In the genomic region with DNA sequence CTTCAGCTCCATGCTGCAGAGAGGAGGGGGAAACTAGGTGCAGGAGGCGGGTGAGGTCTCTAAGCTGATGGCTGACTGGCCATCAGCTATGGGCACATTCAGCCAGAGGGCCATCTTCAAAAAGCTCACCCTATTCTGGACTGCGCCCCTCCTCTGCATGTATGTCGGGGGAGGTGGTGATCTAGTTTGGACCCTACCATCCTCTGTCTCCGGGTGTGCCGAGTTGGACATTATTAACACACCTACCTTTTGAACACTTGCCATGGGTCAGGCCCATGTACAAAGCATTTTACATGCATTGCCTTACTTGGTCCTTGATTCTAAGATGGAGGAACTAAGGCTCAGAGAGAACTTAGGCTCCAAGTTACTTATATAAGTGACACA, we compare ENCODE assay signal across 8 cellular contexts. TPM values are rescaled to one million over a fixed set of nuclear protein-coding genes. Genes with fewer than 3 reads are reported as not detected.
DNase-seq lines count a peak whose midpoint lies in the region; FAIRE-seq and TF ChIP-seq lines count a peak whose summit lies in the region.

No MANE protein-coding gene starts in this region.

- H3K27ac ChIP-seq in CD4-positive, alpha-beta memory T cell (ENCODE audit: low read depth, low read length), result peak overlapping the region; percentile 93
- H3K27ac ChIP-seq in OCI-LY3 (ENCODE audit: low read length) (no peak overlapping the region), H1 (ENCODE audit: low read depth, low read length) (no peak overlapping the region), osteoblast (ENCODE audit: low read depth, low read length) (peak overlapping the region; percentile 80)

- no peaks in the 10 kb centered on the region for H3K27me3 ChIP-seq in CD4-positive, alpha-beta memory T cell (ENCODE audit: insufficient read depth, low read length)
- no peaks in the 10 kb centered on the region for H3K27me3 ChIP-seq in OCI-LY3 (ENCODE audit: low read depth, low read length)
- H3K27me3 ChIP-seq in H1 (replicated peaks in 1 of 4; ENCODE audit: control insufficient read depth in 3 of 4, extremely low read depth in 1 of 4, insufficient read depth in 3 of 4, low read length in 3 of 4), result no peaks in the 10 kb centered on the region
- H3K27me3 ChIP-seq in osteoblast (ENCODE audit: insufficient read depth, low read length), result no peaks in the 10 kb centered on the region

- H3K4ac ChIP-seq in H1 (replicated peaks; ENCODE audit: insufficient read length, low read depth, low read length), result no peak overlapping the region

- peak overlapping the region; percentile 32; the same call in 1 of the 2 replicates for H2BK5ac ChIP-seq in H1 (ENCODE audit: low read depth, low read length)

- H3K27me3 Mint-ChIP-seq in CD4-positive, alpha-beta memory T cell, result no peaks in the 10 kb centered on the region

- no peak for DNase-seq in CD4-positive, alpha-beta memory T cell
- DNase-seq in H1 (ENCODE audit: low read depth in 1 of 2, low spot score in 2 of 2) (no peak), osteoblast (ENCODE audit: insufficient read length, low spot score, missing footprints) (peak; percentile 77), posterior cingulate gyrus (no peak), GM10248 (ENCODE audit: extremely low spot score) (no peak)
- DNase-seq in NK-92 treated with Interleukin-12 subunit alpha and Interleukin-12 subunit beta, amount 100 ng/mL, for 24 hours (lab: John Stamatoyannopoulos, UW), result no peak
- no peak for DNase-seq in stimulated activated CD4-positive, alpha-beta T cell treated with anti-CD3 and anti-CD28 coated beads, Interleukin-4, amount 100 ng/mL, for 4 hours

- H3K9ac ChIP-seq in OCI-LY3 (ENCODE audit: low read length) (peak overlapping the region; percentile 100), H1 (replicated peaks in 1 of 4; ENCODE audit: extremely low read depth in 1 of 4, low read depth in 3 of 4, low read length in 3 of 4) (peak overlapping the region in 2 of 4 experiments; percentile 77 to 80; a peak in 4 of 7 replicates)

- H3K4me2 ChIP-seq in OCI-LY3 (ENCODE audit: low read length) (peak overlapping the region; percentile 98), H1 (ENCODE audit: insufficient read depth in 1 of 2, low read depth in 2 of 2, low read length in 2 of 2) (peak overlapping the region; percentile 79 to 95), osteoblast (ENCODE audit: insufficient read depth, low read length) (peak overlapping the region; percentile 96)

- H3K14ac ChIP-seq in H1 (ENCODE audit: insufficient read length), result no peak overlapping the region

- H3K36me3 Mint-ChIP-seq in CD4-positive, alpha-beta memory T cell, result peaks cover 10 to 49% of the 10 kb centered on the region in 2 donors

- TF ChIP-seq CTCF in OCI-LY3 (IDR thresholded peaks at IDR 0.05; ENCODE audit: low read depth, low read length) (no peak), H1 (IDR thresholded peaks at IDR 0.05; ENCODE audit: control extremely low read depth in 1 of 3, insufficient read depth in 1 of 3, low read depth in 1 of 3, low read length in 3 of 3) (no peak), osteoblast (IDR thresholded peaks at IDR 0.05; ENCODE audit: extremely low read depth, low read depth, low read length) (no peak), GM10248 (IDR thresholded peaks at IDR 0.05; ENCODE audit: control extremely low read depth, extremely low read depth, low read depth, missing control alignments) (no peak)

- intact Hi-C loops in CD4-positive, alpha-beta memory T cell (cut with micrococcal nuclease), result loop anchor here (2.0 to 10.0 kb wide), 2 partner anchors 80 to 228 kb away; a partner anchor contains a TSS
- intact Hi-C loops in posterior cingulate gyrus (cut with DNase I), result no loop called here

- TF ChIP-seq POLR2A in H1 (IDR thresholded peaks at IDR 0.05; ENCODE audit: control extremely low read depth in 1 of 2, low read depth in 2 of 2, low read length in 2 of 2), result no peak

- peak overlapping the region; percentile 9; the same call in 1 of the 2 replicates for H2BK15ac ChIP-seq in H1 (ENCODE audit: low read length)

- H3K79me2 ChIP-seq in OCI-LY3 (ENCODE audit: low read length) (peaks cover 24% of the 10 kb centered on the region), H1 (ENCODE audit: control insufficient read depth in 1 of 2, insufficient read depth in 2 of 2, low read length in 2 of 2) (peaks cover 0 to 24% of the 10 kb centered on the region in 2 experiments; a peak in 2 of 4 replicates), osteoblast (ENCODE audit: insufficient read depth, low read length) (peaks cover 54% of the 10 kb centered on the region)

- H2BK12ac ChIP-seq in H1 (ENCODE audit: low read depth, low read length), result 0 out of 2 replicates have a peak overlapping the region, but pooled peaks have one; percentile 35

- peak overlapping the region; percentile 5; the same call in 1 of the 2 replicates for H3K18ac ChIP-seq in H1 (ENCODE audit: extremely low read depth, low read length)

- TF ChIP-seq RAD21 in H1 (IDR thresholded peaks at IDR 0.05 in 1 of 2, conservative IDR thresholded peaks at IDR 0.05 in 1 of 2; ENCODE audit: low read depth in 2 of 2, low read length in 2 of 2), result no peak

- no peak for FAIRE-seq in H1 (lab: Jason Lieb, UNC)

- no peak overlapping the region for H4K5ac ChIP-seq in H1 (ENCODE audit: insufficient read length, low read depth, low read length)

- no peak overlapping the region for H2BK20ac ChIP-seq in H1 (ENCODE audit: low read length)

- H2BK120ac ChIP-seq in H1 (replicated peaks; ENCODE audit: low read depth, low read length), result no peak overlapping the region

- POLR2A ChIA-PET in CD4-positive, alpha-beta memory T cell (lab: Charles Lee; ENCODE audit: partially characterized antibody), result interaction anchor here (0.9 to 3.5 kb wide), 5 partner anchors 11 to 79 kb away, joined by 3 to 13 read pairs (median 4); a partner anchor contains a TSS
- POLR2A ChIA-PET in H1 (lab: Charles Lee; ENCODE audit: partially characterized antibody) (interaction anchor here (0.9 to 2.5 kb wide), 11 partner anchors 9 to 249 kb away, joined by 3 to 7 read pairs (median 3); a partner anchor contains a TSS), GM10248 (lab: Yijun Ruan, JAX) (no interaction called here)

- CTCF ChIA-PET in CD4-positive, alpha-beta memory T cell (lab: Charles Lee; ENCODE audit: partially characterized antibody), result interaction anchor here (0.6 to 3.2 kb wide), 4 partner anchors 9 to 218 kb away, joined by 3 to 14 read pairs (median 11); no protein-coding TSS in a partner anchor
- CTCF ChIA-PET in H1 (lab: Charles Lee; ENCODE audit: partially characterized antibody) (interaction anchor here (0.8 to 5.9 kb wide), 8 partner anchors 10 to 69 kb away, joined by 3 to 45 read pairs (median 4); a partner anchor contains a TSS), GM10248 (lab: Yijun Ruan, JAX) (interaction anchor here (1.7 to 7.9 kb wide), 3 partner anchors 10 to 44 kb away, joined by 5 to 60 read pairs (median 53); a partner anchor contains a TSS)

- no peaks in the 10 kb centered on the region for H3K9me3 ChIP-seq in CD4-positive, alpha-beta memory T cell (ENCODE audit: control insufficient read depth in 1 of 2, low read length in 2 of 2)
- no peaks in the 10 kb centered on the region for H3K9me3 ChIP-seq in OCI-LY3 (ENCODE audit: insufficient read depth, low read length)
- no peaks in the 10 kb centered on the region for H3K9me3 ChIP-seq in H1 (ENCODE audit: insufficient read depth in 2 of 2, low read depth in 1 of 2, low read length in 1 of 2)
- no peaks in the 10 kb centered on the region for H3K9me3 ChIP-seq in osteoblast (ENCODE audit: low read depth, low read length)

- peak overlapping the region; percentile 91 to 97 (median 94) for H3K4me3 Mint-ChIP-seq in CD4-positive, alpha-beta memory T cell

- H2AFZ ChIP-seq in OCI-LY3 (ENCODE audit: low read depth, low read length) (no peak overlapping the region), H1 (ENCODE audit: low read length) (no peak overlapping the region), osteoblast (ENCODE audit: low read length) (no peak overlapping the region)

- H4K91ac ChIP-seq in H1 (replicated peaks; ENCODE audit: insufficient read length, low read length), result no peak overlapping the region

- H3K23me2 ChIP-seq in H1 (ENCODE audit: low read depth, low read length), result peaks cover 8% of the 10 kb centered on the region

- H3K27ac Mint-ChIP-seq in CD4-positive, alpha-beta memory T cell, result peak overlapping the region; percentile 28 to 99 (median 90)

- no peak overlapping the region for H3K23ac ChIP-seq in H1 (ENCODE audit: insufficient read length)

- no peaks in the 10 kb centered on the region; the same call in 1 of the 2 replicates for H3K79me1 ChIP-seq in H1 (ENCODE audit: low read depth, low read length)

- peaks cover 23 to 55% (median 35%) of the 10 kb centered on the region in 4 donors for H3K4me1 Mint-ChIP-seq in CD4-positive, alpha-beta memory T cell

- H3K4me1 ChIP-seq in CD4-positive, alpha-beta memory T cell (ENCODE audit: insufficient read depth, low read length), result peaks cover 36% of the 10 kb centered on the region
- H3K4me1 ChIP-seq in OCI-LY3 (ENCODE audit: low read length) (peaks cover 18% of the 10 kb centered on the region), H1 (replicated peaks in 1 of 4; ENCODE audit: control insufficient read depth in 3 of 4, insufficient read depth in 4 of 4, low read length in 3 of 4) (peaks cover 0 to 24% (median 8%) of the 10 kb centered on the region in 4 experiments; a peak in 6 of 7 replicates), osteoblast (ENCODE audit: insufficient read depth, low read length) (peaks cover 19% of the 10 kb centered on the region)

- H3K4me3 ChIP-seq in CD4-positive, alpha-beta memory T cell (ENCODE audit: low read length in 2 of 2), result peak overlapping the region; percentile 68 to 91
- H3K4me3 ChIP-seq in OCI-LY3 (ENCODE audit: low read length) (peak overlapping the region; percentile 93), H1 (ENCODE audit: extremely low read depth in 1 of 4, insufficient read depth in 2 of 4, low read depth in 3 of 4, low read length in 4 of 4) (peak overlapping the region; percentile 63 to 98 (median 87)), osteoblast (ENCODE audit: insufficient read depth, low read length) (peak overlapping the region; percentile 92)

- TF ChIP-seq EP300 in H1 (IDR thresholded peaks at IDR 0.05; ENCODE audit: borderline replicate concordance in 1 of 2, low read depth in 2 of 2, low read length in 2 of 2), result no peak

- peak overlapping the region; percentile 54; the same call in 1 of the 2 replicates for H2AK5ac ChIP-seq in H1 (ENCODE audit: low read depth, low read length)

- no peaks in the 10 kb centered on the region for H3K9me3 Mint-ChIP-seq in CD4-positive, alpha-beta memory T cell

- peaks cover 28% of the 10 kb centered on the region for H3K36me3 ChIP-seq in CD4-positive, alpha-beta memory T cell (ENCODE audit: insufficient read depth, low read length)
- H3K36me3 ChIP-seq in OCI-LY3 (replicated peaks; ENCODE audit: low read depth, low read length), result peaks cover 16% of the 10 kb centered on the region
- peaks cover 12 to 34% (median 19%) of the 10 kb centered on the region in 4 experiments for H3K36me3 ChIP-seq in H1 (ENCODE audit: control insufficient read depth in 2 of 4, insufficient read depth in 4 of 4, low read length in 3 of 4)
- peaks cover 42% of the 10 kb centered on the region for H3K36me3 ChIP-seq in osteoblast (ENCODE audit: insufficient read depth, low read length)

- no peak overlapping the region for H3K56ac ChIP-seq in H1 (replicated peaks; ENCODE audit: insufficient read length, low read depth, low read length)

- 84% methylated on average over 5 of the region's 5 CpGs; no CpG with 5 or more reads in 1 of the 2 experiments for WGBS in H1 (ENCODE audit: extremely low coverage in 1 of 2, insufficient coverage in 1 of 2, insufficient read length in 1 of 2, insufficient replicate concordance in 2 of 2, low coverage in 1 of 2, low lambda C conversion rate in 2 of 2, missing lambda C conversion rate in 1 of 2), 2 experiments

- H4K20me1 ChIP-seq in OCI-LY3 (ENCODE audit: insufficient read depth, low read length) (no peaks in the 10 kb centered on the region), H1 (replicated peaks in 1 of 2; ENCODE audit: control insufficient read depth in 1 of 2, insufficient read depth in 2 of 2, low read length in 2 of 2) (no peaks in the 10 kb centered on the region), osteoblast (ENCODE audit: insufficient read depth, low read length) (peaks cover 32% of the 10 kb centered on the region)

- H4K8ac ChIP-seq in H1 (ENCODE audit: extremely low read depth, insufficient read depth, low read length), result 0 out of 2 replicates have a peak overlapping the region, but pooled peaks have one; percentile 57

RNA-seq across cellular contexts. Expression of a gene that starts 1.4 kb away (rescaled TPM):
- total RNA-seq in CD4-positive, alpha-beta memory T cell, result 100 to 1,000 TPM; 189 to 205 TPM
- polyA plus RNA-seq in CD4-positive, alpha-beta memory T cell, result 10 to 100 TPM; 10.2 to 25.8 TPM
- total RNA-seq in H1 (2021; fragmentation: NEBNext Ultra II Directional; extraction: Animal tissue kit (Norgen Biotek cat#: 25700)), result 67.0 and 71.9 TPM in 2 replicates
- 71.2 and 108 TPM in 2 replicates for polyA plus RNA-seq in H1 (2011; rRNA removed)
- polyA plus RNA-seq in H1 (2011; cell fraction: cytosol; rRNA removed), result 71.7 TPM
- 289 TPM for polyA plus RNA-seq in H1 (2011; cell fraction: nucleus; rRNA removed)
- polyA plus RNA-seq in H1 (2012, experiment 1 of 2), result 48.9 to 72.2 TPM (median 62.2 TPM) in 4 replicates
- polyA plus RNA-seq in H1 (2012, experiment 2 of 2), result 33.3 TPM
- 50.4 TPM for polyA plus RNA-seq in H1 (2013, experiment 1 of 2)
- 45.9 TPM for polyA plus RNA-seq in H1 (2013, experiment 2 of 2)
- polyA minus RNA-seq in H1 (2011; rRNA and poly(A)+ RNA removed), result 106 and 112 TPM in 2 replicates
- polyA minus RNA-seq in H1 (2011; cell fraction: cytosol; rRNA and poly(A)+ RNA removed), result 60.0 TPM
- 121 TPM for polyA minus RNA-seq in H1 (2011; cell fraction: nucleus; rRNA and poly(A)+ RNA removed)
- total RNA-seq in osteoblast, result 72.2 and 83.2 TPM in 2 replicates

RNA-seq across cellular contexts. Expression of a gene that starts 3.0 kb away (rescaled TPM):
- 1 to 10 TPM; 5.3 to 7.1 TPM for total RNA-seq in CD4-positive, alpha-beta memory T cell
- polyA plus RNA-seq in CD4-positive, alpha-beta memory T cell, result under 1 TPM in 1 of 2 donors, not detected in 1; 0.92 TPM
- 5.8 and 9.5 TPM in 2 replicates for total RNA-seq in H1 (2021; fragmentation: NEBNext Ultra II Directional; extraction: Animal tissue kit (Norgen Biotek cat#: 25700))
- polyA plus RNA-seq in H1 (2011; rRNA removed), result 16.4 and 18.5 TPM in 2 replicates
- 29.5 TPM for polyA plus RNA-seq in H1 (2011; cell fraction: cytosol; rRNA removed)
- polyA plus RNA-seq in H1 (2011; cell fraction: nucleus; rRNA removed), result 12.1 TPM
- polyA plus RNA-seq in H1 (2012, experiment 1 of 2), result 11.7 to 13.0 TPM (median 12.0 TPM) in 4 replicates
- polyA plus RNA-seq in H1 (2012, experiment 2 of 2), result 12.9 TPM
- 5.0 TPM for polyA plus RNA-seq in H1 (2013, experiment 1 of 2)
- polyA plus RNA-seq in H1 (2013, experiment 2 of 2), result 4.6 TPM
- polyA minus RNA-seq in H1 (2011; rRNA and poly(A)+ RNA removed), result 2.8 and 5.0 TPM in 2 replicates
- 4.1 TPM for polyA minus RNA-seq in H1 (2011; cell fraction: cytosol; rRNA and poly(A)+ RNA removed)
- polyA minus RNA-seq in H1 (2011; cell fraction: nucleus; rRNA and poly(A)+ RNA removed), result 5.0 TPM
- total RNA-seq in osteoblast, result 0.29 and 0.36 TPM in 2 replicates

RNA-seq across cellular contexts. Expression of a gene that starts 11.9 kb away (rescaled TPM):
- under 1 TPM; 0.17 to 0.22 TPM for total RNA-seq in CD4-positive, alpha-beta memory T cell
- under 1 TPM in 1 of 2 donors, not detected in 1; 0.29 TPM for polyA plus RNA-seq in CD4-positive, alpha-beta memory T cell
- total RNA-seq in H1 (2021; fragmentation: NEBNext Ultra II Directional; extraction: Animal tissue kit (Norgen Biotek cat#: 25700)), result 1.5 TPM in 2 replicates
- 0.95 and 2.4 TPM in 2 replicates for polyA plus RNA-seq in H1 (2011; rRNA removed)
- polyA plus RNA-seq in H1 (2011; cell fraction: cytosol; rRNA removed), result 1.0 TPM
- 2.2 TPM for polyA plus RNA-seq in H1 (2011; cell fraction: nucleus; rRNA removed)
- 1.0 to 1.8 TPM (median 1.2 TPM) in 4 replicates for polyA plus RNA-seq in H1 (2012, experiment 1 of 2)
- polyA plus RNA-seq in H1 (2012, experiment 2 of 2), result 0.50 TPM
- 1.3 TPM for polyA plus RNA-seq in H1 (2013, experiment 1 of 2)
- polyA plus RNA-seq in H1 (2013, experiment 2 of 2), result 1.1 TPM
- polyA minus RNA-seq in H1 (2011; rRNA and poly(A)+ RNA removed), result 1.1 and 1.4 TPM in 2 replicates
- polyA minus RNA-seq in H1 (2011; cell fraction: cytosol; rRNA and poly(A)+ RNA removed), result 1.5 TPM
- polyA minus RNA-seq in H1 (2011; cell fraction: nucleus; rRNA and poly(A)+ RNA removed), result 1.8 TPM
- under 0.01 TPM in 1 of 2 replicates, not detected in the other for total RNA-seq in osteoblast

RNA-seq across cellular contexts. Expression of a gene that starts 38.3 kb away (rescaled TPM):
- 10 to 100 TPM; 11.3 to 13.9 TPM for total RNA-seq in CD4-positive, alpha-beta memory T cell
- not detected for polyA plus RNA-seq in CD4-positive, alpha-beta memory T cell
- total RNA-seq in H1 (2021; fragmentation: NEBNext Ultra II Directional; extraction: Animal tissue kit (Norgen Biotek cat#: 25700)), result 1.8 and 1.9 TPM in 2 replicates
- 1.0 and 1.3 TPM in 2 replicates for polyA plus RNA-seq in H1 (2011; rRNA removed)
- 0.78 TPM for polyA plus RNA-seq in H1 (2011; cell fraction: cytosol; rRNA removed)
- polyA plus RNA-seq in H1 (2011; cell fraction: nucleus; rRNA removed), result 3.9 TPM
- polyA plus RNA-seq in H1 (2012, experiment 1 of 2), result 0.64 to 1.5 TPM (median 1.2 TPM) in 4 replicates
- 0.62 TPM for polyA plus RNA-seq in H1 (2012, experiment 2 of 2)
- polyA plus RNA-seq in H1 (2013, experiment 1 of 2), result 1.2 TPM
- 0.99 TPM for polyA plus RNA-seq in H1 (2013, experiment 2 of 2)
- polyA minus RNA-seq in H1 (2011; rRNA and poly(A)+ RNA removed), result 0.85 and 1.4 TPM in 2 replicates
- polyA minus RNA-seq in H1 (2011; cell fraction: cytosol; rRNA and poly(A)+ RNA removed), result 1.7 TPM
- 2.0 TPM for polyA minus RNA-seq in H1 (2011; cell fraction: nucleus; rRNA and poly(A)+ RNA removed)
- total RNA-seq in osteoblast, result 0.59 and 1.1 TPM in 2 replicates

RNA-seq across cellular contexts. Expression of a gene that starts 46.3 kb away (rescaled TPM):
- total RNA-seq in CD4-positive, alpha-beta memory T cell, result 10 to 100 TPM; 13.3 to 15.1 TPM
- polyA plus RNA-seq in CD4-positive, alpha-beta memory T cell, result 10 to 100 TPM in 1 of 2 donors, 1 to 10 TPM in 1; 4.6 to 10.2 TPM
- total RNA-seq in H1 (2021; fragmentation: NEBNext Ultra II Directional; extraction: Animal tissue kit (Norgen Biotek cat#: 25700)), result 9.5 and 12.0 TPM in 2 replicates
- 6.3 and 6.7 TPM in 2 replicates for polyA plus RNA-seq in H1 (2011; rRNA removed)
- polyA plus RNA-seq in H1 (2011; cell fraction: cytosol; rRNA removed), result 13.6 TPM
- polyA plus RNA-seq in H1 (2011; cell fraction: nucleus; rRNA removed), result 13.4 TPM
- polyA plus RNA-seq in H1 (2012, experiment 1 of 2), result 8.9 to 13.5 TPM (median 12.4 TPM) in 4 replicates
- 5.5 TPM for polyA plus RNA-seq in H1 (2012, experiment 2 of 2)
- polyA plus RNA-seq in H1 (2013, experiment 1 of 2), result 15.6 TPM
- polyA plus RNA-seq in H1 (2013, experiment 2 of 2), result 13.1 TPM
- 9.0 and 9.3 TPM in 2 replicates for polyA minus RNA-seq in H1 (2011; rRNA and poly(A)+ RNA removed)
- 7.4 TPM for polyA minus RNA-seq in H1 (2011; cell fraction: cytosol; rRNA and poly(A)+ RNA removed)
- 14.1 TPM for polyA minus RNA-seq in H1 (2011; cell fraction: nucleus; rRNA and poly(A)+ RNA removed)
- 8.8 and 10.9 TPM in 2 replicates for total RNA-seq in osteoblast

Comparison
In these comparisons a context has a peak if more than half of its experiments do, and no peak if none do; other contexts are left out.
1. H3K27ac ChIP-seq: peak in CD4-positive, alpha-beta memory T cell (single experiment) and osteoblast (single experiment); none in OCI-LY3 (single experiment) and H1 (single experiment).
2. Peak in every context shown above with its lines, with median percentiles within 50 percentile points of each other: H3K4me3 ChIP-seq and H3K4me2 ChIP-seq.